In the genomic region with DNA sequence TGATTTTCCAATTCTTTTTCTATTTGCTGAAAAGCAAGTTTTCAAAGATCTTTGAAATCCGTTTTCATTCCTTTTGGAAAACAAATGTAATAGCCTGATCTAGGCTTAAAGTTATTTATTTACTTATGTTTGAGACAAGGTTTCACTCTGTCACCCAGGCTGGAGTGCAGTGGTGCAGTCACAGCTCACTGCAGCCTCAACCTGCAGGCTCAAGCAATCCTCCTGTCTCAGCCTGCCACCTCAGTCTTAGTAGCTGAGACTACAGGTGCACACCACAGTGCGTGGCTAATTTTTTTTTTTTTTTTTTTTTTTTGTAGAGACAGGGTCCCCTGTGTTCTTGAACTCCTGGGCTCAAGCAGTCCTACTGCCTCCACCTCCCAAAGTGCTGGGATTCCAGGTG, we compare ENCODE assay signal across 14 cellular contexts.
DNase-seq lines count a peak whose midpoint lies in the region; ATAC-seq and TF ChIP-seq lines count a peak whose summit lies in the region.
"Had no signal": no experiment of that assay in that cellular context is flagged by ENCODE, and none has a peak within 500 bp of the region (broad histone marks: within the 10 kb centered on the region; RNA-seq: fewer than 3 reads in every experiment).

No MANE protein-coding gene starts in this region.

- TF ChIP-seq CTCF in GM06990 (IDR thresholded peaks at IDR 0.05; ENCODE audit: insufficient read depth, low read length, poor library complexity, severe bottlenecking) = no peak

- no peaks in the 10 kb centered on the region for H3K36me3 ChIP-seq in GM06990 (ENCODE audit: control insufficient read depth, insufficient read depth, low read length)
- H3K36me3 ChIP-seq: colonic mucosa, MG63 had no signal

- no peak overlapping the region for H3K4me3 ChIP-seq in GM06990 (replicated peaks; ENCODE audit: low read depth, low read length)
- H3K4me3 ChIP-seq: colonic mucosa, MG63 had no signal

- H3K27me3 ChIP-seq in GM06990 (replicated peaks; ENCODE audit: control insufficient read depth, insufficient read depth, low read length) = no peaks in the 10 kb centered on the region
- H3K27me3 ChIP-seq: colonic mucosa, MG63 had no signal

- ATAC-seq in GM19328 (IDR thresholded peaks at IDR 0.05; ENCODE audit: unreplicated experiment) (peak; percentile 19), HG02798 (IDR thresholded peaks at IDR 0.05; ENCODE audit: poor library complexity, unreplicated experiment) (peak; percentile 36), HG03565 (IDR thresholded peaks at IDR 0.05; ENCODE audit: unreplicated experiment) (peak; percentile 27)
- ATAC-seq: right cardiac atrium, Right ventricle myocardium inferior had no signal

- DNase-seq in GM06990 (ENCODE audit: extremely low read depth, insufficient read length) (peak; percentile 54), NOMO-1 treated with DMSO at 0.1 percent for 48 hours (lab: John Stamatoyannopoulos, UW; ENCODE audit: unreplicated experiment) (no peak), NCI-H2196 (lab: John Stamatoyannopoulos, UW; ENCODE audit: unreplicated experiment) (no peak)
- DNase-seq in activated effector memory CD4-positive, alpha-beta T cell treated with anti-CD3 and anti-CD28 coated beads, Interleukin-2, amount 50 U/mL, for 16 hours = no peak
- DNase-seq in central memory CD4-positive, alpha-beta T cell = no peak
- DNase-seq: colonic mucosa, DND-41, MG63, NCI-H446 treated with DMSO at 0.1 percent for 48 hours, right cardiac atrium had no signal
